Comparison of ENCODE assay signal across 17 cellular contexts in the genomic region with DNA sequence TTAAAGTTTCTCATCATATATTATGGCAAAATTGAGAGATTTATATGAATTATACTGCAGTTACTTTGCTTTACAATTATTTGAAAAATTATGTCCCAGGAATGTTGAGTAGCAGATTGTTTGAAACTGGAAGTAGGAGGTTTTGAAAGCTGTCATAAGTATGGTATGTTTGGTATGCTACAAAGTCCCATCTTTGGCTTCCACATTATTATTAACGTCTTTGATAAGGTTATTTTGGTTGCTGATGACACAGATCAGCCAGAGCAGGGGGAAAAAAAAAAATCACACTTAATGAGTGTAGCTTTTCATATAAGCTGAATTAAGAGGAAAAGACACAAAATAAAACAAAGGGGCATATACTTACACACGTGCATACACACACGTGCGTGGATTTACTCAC.
DNase-seq lines count a peak whose midpoint lies in the region; ATAC-seq and TF ChIP-seq lines count a peak whose summit lies in the region.
"Had no signal": no experiment of that assay in that cellular context is flagged by ENCODE, and none has a peak within 500 bp of the region (broad histone marks: within the 10 kb centered on the region; RNA-seq: fewer than 3 reads in every experiment).

No MANE protein-coding gene starts in this region.

- no peak overlapping the region for H3K4me3 ChIP-seq in PC-3 (ENCODE audit: low read length)
- H3K4me3 ChIP-seq: adrenal gland, lung, sigmoid colon had no signal

- H3K27ac ChIP-seq in PC-3 (ENCODE audit: low read length), result no peak overlapping the region
- H3K27ac ChIP-seq: adrenal gland, sigmoid colon had no signal

- H3K4me1 Mint-ChIP-seq in chondrocyte (ENCODE audit: low read depth) (peaks cover 26% of the 10 kb centered on the region), mesothelial cell of epicardium (peaks cover 11% of the 10 kb centered on the region)
- H3K4me1 Mint-ChIP-seq: activated CD4-positive, alpha-beta memory T cell treated with anti-CD3 and anti-CD28 coated beads, Interleukin-2, amount 10 ng/mL, durations not matched to agents 7 days and 5 days; stimulated activated memory B cell treated with anti-CD40 and anti-IgM and Interleukin-4, amounts not matched to agents 10 μg/mL and 1 μg/mL and 100 μg/mL, for 72 hours had no signal

- BruUV-seq in PC-3 (replicated peaks; lab: Mats Ljungman, UMichigan), result no TSS peak

- H3K4me2 ChIP-seq in PC-3 (ENCODE audit: low read length), result no peak overlapping the region

- no peaks in the 10 kb centered on the region for H3K27me3 Mint-ChIP-seq in chondrocyte (ENCODE audit: low read depth)
- no peaks in the 10 kb centered on the region for H3K27me3 Mint-ChIP-seq in mesothelial cell of epicardium (ENCODE audit: low read depth)
- H3K27me3 Mint-ChIP-seq: activated CD4-positive, alpha-beta memory T cell treated with anti-CD3 and anti-CD28 coated beads, Interleukin-2, amount 10 ng/mL, durations not matched to agents 7 days and 5 days; stimulated activated memory B cell treated with anti-CD40 and anti-IgM and Interleukin-4, amounts not matched to agents 10 μg/mL and 1 μg/mL and 100 μg/mL, for 72 hours; type B pancreatic cell had no signal

- no peaks in the 10 kb centered on the region for H3K79me2 ChIP-seq in PC-3 (ENCODE audit: low read length)

- in situ Hi-C loops in Caki2 (cut with HindIII; ENCODE audit: low pct_unique_long_range_greater_than_20kb, low sequenced_read_pairs), result no loop called here

- no peaks in the 10 kb centered on the region for H3K36me3 ChIP-seq in PC-3 (ENCODE audit: low read depth, low read length)
- H3K36me3 ChIP-seq: adrenal gland, sigmoid colon had no signal

- intact Hi-C loops in PC-3 (cut with micrococcal nuclease), result no loop called here

- H3K4me3 Mint-ChIP-seq in chondrocyte (ENCODE audit: unreplicated experiment) (no peak overlapping the region), mesothelial cell of epicardium (no peak overlapping the region)
- H3K4me3 Mint-ChIP-seq: activated CD4-positive, alpha-beta memory T cell treated with anti-CD3 and anti-CD28 coated beads, Interleukin-2, amount 10 ng/mL, durations not matched to agents 7 days and 5 days; stimulated activated memory B cell treated with anti-CD40 and anti-IgM and Interleukin-4, amounts not matched to agents 10 μg/mL and 1 μg/mL and 100 μg/mL, for 72 hours; type B pancreatic cell had no signal

- H3K27ac Mint-ChIP-seq in chondrocyte (ENCODE audit: unreplicated experiment) (peak overlapping the region; percentile 70), mesothelial cell of epicardium (peak overlapping the region; percentile 74)
- H3K27ac Mint-ChIP-seq: activated CD4-positive, alpha-beta memory T cell treated with anti-CD3 and anti-CD28 coated beads, Interleukin-2, amount 10 ng/mL, durations not matched to agents 7 days and 5 days; stimulated activated memory B cell treated with anti-CD40 and anti-IgM and Interleukin-4, amounts not matched to agents 10 μg/mL and 1 μg/mL and 100 μg/mL, for 72 hours; type B pancreatic cell had no signal

- TF ChIP-seq CTCF in PC-3 (conservative IDR thresholded peaks at IDR 0.05; ENCODE audit: low read depth, low read length) (no peak), chondrocyte (IDR thresholded peaks at IDR 0.05) (no peak), mesothelial cell of epicardium (IDR thresholded peaks at IDR 0.05; ENCODE audit: unreplicated experiment) (no peak)

- no peaks in the 10 kb centered on the region for H3K9me2 ChIP-seq in PC-3 (replicated peaks; ENCODE audit: low read length)

- POLR2A ChIA-PET in PC-3 (lab: Charles Lee; ENCODE audit: unreplicated experiment), result no interaction called here

- H3K9me3 Mint-ChIP-seq in chondrocyte (ENCODE audit: low read depth) (peaks cover 23% of the 10 kb centered on the region), mesothelial cell of epicardium (peaks cover 30% of the 10 kb centered on the region)

- CTCF ChIA-PET in PC-3 (lab: Charles Lee), result no interaction called here

- no peaks in the 10 kb centered on the region for H3K9me3 ChIP-seq in PC-3 (ENCODE audit: low read length)
- H3K9me3 ChIP-seq: adrenal gland had no signal

- no peaks in the 10 kb centered on the region for H3F3A ChIP-seq in PC-3 (ENCODE audit: low read length, unreplicated experiment)

- peaks cover 11% of the 10 kb centered on the region for H3K4me1 ChIP-seq in PC-3 (ENCODE audit: insufficient read depth, low read length)
- H3K4me1 ChIP-seq: adrenal gland, sigmoid colon had no signal

- peak; percentile 49; the same call in 1 of the 2 replicates for ATAC-seq in PC-3
- ATAC-seq in GM19455 (IDR thresholded peaks at IDR 0.05; ENCODE audit: unreplicated experiment), result no peak
- no peak for ATAC-seq in GM21529 (IDR thresholded peaks at IDR 0.05; ENCODE audit: unreplicated experiment)
- ATAC-seq: stimulated activated memory B cell treated with anti-CD40 and anti-IgM and Interleukin-4, amounts not matched to agents 10 μg/mL and 1 μg/mL and 100 μg/mL, for 72 hours had no signal

- H3K9ac ChIP-seq in PC-3 (ENCODE audit: low read length), result no peak overlapping the region

- no peak overlapping the region for H2AFZ ChIP-seq in PC-3 (ENCODE audit: low read length)

- peaks cover 9% of the 10 kb centered on the region for H3K36me3 Mint-ChIP-seq in chondrocyte (ENCODE audit: low read depth)
- H3K36me3 Mint-ChIP-seq in mesothelial cell of epicardium, result peaks cover 4% of the 10 kb centered on the region
- H3K36me3 Mint-ChIP-seq: stimulated activated memory B cell treated with anti-CD40 and anti-IgM and Interleukin-4, amounts not matched to agents 10 μg/mL and 1 μg/mL and 100 μg/mL, for 72 hours; type B pancreatic cell had no signal

- H4K20me1 ChIP-seq in PC-3 (ENCODE audit: low read length), result no peaks in the 10 kb centered on the region

- H3K27me3 ChIP-seq in PC-3 (ENCODE audit: low read length), result no peaks in the 10 kb centered on the region
- H3K27me3 ChIP-seq: adrenal gland, sigmoid colon had no signal

- DNase-seq in Caki2 (ENCODE audit: low read depth) (peak; percentile 2), PC-3 (peak; percentile 56), chondrocyte (ENCODE audit: low spot score) (no peak), mesothelial cell of epicardium (ENCODE audit: low spot score in 2 of 2, unreplicated experiment in 2 of 2) (no peak), D341Med (ENCODE audit: low spot score) (no peak)
- no peak for DNase-seq in stimulated activated CD4-positive, alpha-beta T cell treated with anti-CD3 and anti-CD28 coated beads, Interleukin-2, amount 100 ng/mL, for 24 hours
- DNase-seq: activated CD4-positive, alpha-beta memory T cell treated with anti-CD3 and anti-CD28 coated beads, Interleukin-2, amount 10 ng/mL, durations not matched to agents 7 days and 5 days; adrenal gland; cortex of kidney; DND-41; NCI-H2227 treated with DMSO at 0.1 percent for 48 hours; sigmoid colon had no signal

Comparison
In these comparisons a context has a peak if more than half of its experiments do, and no peak if none do; other contexts are left out.
1. DNase-seq: peak in Caki2 (single experiment) and PC-3 (single experiment); none in chondrocyte (single experiment), mesothelial cell of epicardium (0 of 2), D341Med (single experiment) and stimulated activated CD4-positive, alpha-beta T cell treated with anti-CD3 and anti-CD28 coated beads, Interleukin-2, amount 100 ng/mL, for 24 hours (0 of 2).